Comparison of ENCODE assay signal across 19 cellular contexts in the genomic region with DNA sequence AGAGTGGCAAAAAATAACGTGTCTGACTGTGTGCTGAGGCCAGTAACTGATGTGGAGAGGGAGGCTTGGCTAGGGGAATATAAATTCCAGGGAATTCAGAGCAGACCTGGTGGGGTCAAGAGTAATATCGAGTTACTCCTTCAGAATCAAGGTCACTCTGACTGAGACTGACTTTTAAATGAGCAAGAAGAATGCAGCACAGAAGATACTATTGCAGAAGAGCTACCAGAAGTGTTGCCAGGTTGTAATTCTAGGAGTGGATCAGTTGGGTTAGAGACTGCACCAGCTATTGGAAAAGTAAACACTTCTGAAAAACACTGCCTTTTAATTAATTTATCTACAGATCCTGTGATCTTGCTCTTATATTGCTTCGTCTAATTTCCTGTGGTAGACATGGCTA. TPM values are rescaled to one million over a fixed set of nuclear protein-coding genes. Genes with fewer than 3 reads are reported as not detected.
"Had no signal": no experiment of that assay in that cellular context is flagged by ENCODE, and none has a peak within 500 bp of the region (broad histone marks: within the 10 kb centered on the region; RNA-seq: fewer than 3 reads in every experiment).

No MANE protein-coding gene starts in this region.

- H3K4me3 ChIP-seq: right atrium auricular region, skin epidermis, tibial nerve, vagina had no signal

- H3K27me3 ChIP-seq: right atrium auricular region, tibial nerve, vagina had no signal

- H3K36me3 Mint-ChIP-seq: activated naive CD4-positive, alpha-beta T cell treated with anti-CD3 and anti-CD28 coated beads, Interleukin-2, amount 50 U/mL, for 72 hours; natural killer cell treated with Interleukin-12 subunit alpha and Interleukin-12 subunit beta and Interleukin-15 and Interleukin-18, amount 100 ng/mL, for 72 hours; stimulated activated naive B cell treated with anti-CD40 and anti-IgM and Interleukin-4, amounts not matched to agents 10 μg/mL and 1 μg/mL and 100 μg/mL, for 72 hours had no signal

- DNase-seq: activated B cell treated with CpG ODN at 0.5 μM for 24 hours; activated CD4-positive, alpha-beta T cell treated with anti-CD3 and anti-CD28 coated beads for 48 hours; activated CD8-positive, alpha-beta T cell treated with anti-CD3 and anti-CD28 coated beads for 36 hours; activated gamma-delta T cell; activated T-cell treated with anti-CD3 and anti-CD28 coated beads, Interleukin-2, amount 50 U/mL, for 4 hours; hypothalamus; mesendoderm; posterior cingulate gyrus; stimulated activated CD4-positive, alpha-beta T cell treated with anti-CD3 and anti-CD28 coated beads, Interleukin-15, amount 100 ng/mL, for 24 hours; stimulated activated CD4-positive, alpha-beta T cell treated with anti-CD3 and anti-CD28 coated beads, Interleukin-4, amount 100 ng/mL, for 1 hour; stimulated activated naive B cell treated with anti-CD40 and anti-IgM and Interleukin-4, amounts not matched to agents 10 μg/mL and 1 μg/mL and 100 μg/mL, for 72 hours; substantia nigra had no signal

- H3K4me3 Mint-ChIP-seq: activated B cell treated with CpG ODN at 0.5 μM for 24 hours; activated CD8-positive, alpha-beta T cell treated with anti-CD3 and anti-CD28 coated beads for 36 hours; activated T-cell treated with anti-CD3 and anti-CD28 coated beads, Interleukin-2, amount 50 U/mL, for 4 hours; natural killer cell treated with Interleukin-12 subunit alpha and Interleukin-12 subunit beta and Interleukin-15 and Interleukin-18, amount 100 ng/mL, for 72 hours; stimulated activated naive B cell treated with anti-CD40 and anti-IgM and Interleukin-4, amounts not matched to agents 10 μg/mL and 1 μg/mL and 100 μg/mL, for 72 hours had no signal

- H3K27ac Mint-ChIP-seq: activated B cell treated with CpG ODN at 0.5 μM for 24 hours; activated CD8-positive, alpha-beta T cell treated with anti-CD3 and anti-CD28 coated beads for 36 hours; activated naive CD4-positive, alpha-beta T cell treated with anti-CD3 and anti-CD28 coated beads, Interleukin-2, amount 50 U/mL, for 72 hours; natural killer cell treated with Interleukin-12 subunit alpha and Interleukin-12 subunit beta and Interleukin-15 and Interleukin-18, amount 100 ng/mL, for 72 hours; stimulated activated naive B cell treated with anti-CD40 and anti-IgM and Interleukin-4, amounts not matched to agents 10 μg/mL and 1 μg/mL and 100 μg/mL, for 72 hours had no signal

- H3K9me3 Mint-ChIP-seq: activated B cell treated with CpG ODN at 0.5 μM for 24 hours; activated CD8-positive, alpha-beta T cell treated with anti-CD3 and anti-CD28 coated beads for 36 hours; activated naive CD4-positive, alpha-beta T cell treated with anti-CD3 and anti-CD28 coated beads, Interleukin-2, amount 50 U/mL, for 72 hours; activated T-cell treated with anti-CD3 and anti-CD28 coated beads, Interleukin-2, amount 50 U/mL, for 4 hours; stimulated activated naive B cell treated with anti-CD40 and anti-IgM and Interleukin-4, amounts not matched to agents 10 μg/mL and 1 μg/mL and 100 μg/mL, for 72 hours had no signal

- ATAC-seq: activated CD8-positive, alpha-beta T cell treated with anti-CD3 and anti-CD28 coated beads for 36 hours; activated naive CD4-positive, alpha-beta T cell treated with anti-CD3 and anti-CD28 coated beads, Interleukin-2, amount 50 U/mL, for 72 hours; activated T-cell treated with anti-CD3 and anti-CD28 coated beads, Interleukin-2, amount 50 U/mL, for 4 hours; esophagus mucosa; natural killer cell treated with Interleukin-12 subunit alpha and Interleukin-12 subunit beta and Interleukin-15 and Interleukin-18, amount 100 ng/mL, for 72 hours; stimulated activated naive B cell treated with anti-CD40 and anti-IgM and Interleukin-4, amounts not matched to agents 10 μg/mL and 1 μg/mL and 100 μg/mL, for 72 hours had no signal

- H3K36me3 ChIP-seq: right atrium auricular region, tibial nerve, vagina had no signal

- H3K9me3 ChIP-seq: right atrium auricular region, tibial nerve, vagina had no signal

- H3K27me3 Mint-ChIP-seq: activated B cell treated with CpG ODN at 0.5 μM for 24 hours; activated CD8-positive, alpha-beta T cell treated with anti-CD3 and anti-CD28 coated beads for 36 hours; natural killer cell treated with Interleukin-12 subunit alpha and Interleukin-12 subunit beta and Interleukin-15 and Interleukin-18, amount 100 ng/mL, for 72 hours; stimulated activated naive B cell treated with anti-CD40 and anti-IgM and Interleukin-4, amounts not matched to agents 10 μg/mL and 1 μg/mL and 100 μg/mL, for 72 hours had no signal

- H3K4me1 Mint-ChIP-seq: activated B cell treated with CpG ODN at 0.5 μM for 24 hours; stimulated activated naive B cell treated with anti-CD40 and anti-IgM and Interleukin-4, amounts not matched to agents 10 μg/mL and 1 μg/mL and 100 μg/mL, for 72 hours had no signal

RNA-seq across cellular contexts. Expression of a gene that starts 33.1 kb away (rescaled TPM):
- total RNA-seq: activated B cell treated with CpG ODN at 0.5 μM for 24 hours; activated CD8-positive, alpha-beta T cell treated with anti-CD3 and anti-CD28 coated beads for 36 hours; natural killer cell treated with Interleukin-12 subunit alpha and Interleukin-12 subunit beta and Interleukin-15 and Interleukin-18, amount 100 ng/mL, for 72 hours; vagina had no signal
